Comparison of ENCODE assay signal across 8 cellular contexts in genomic region chr14:103527408-103528157, GRCh38. TPM values are rescaled to one million over a fixed set of nuclear protein-coding genes. Genes with fewer than 3 reads are reported as not detected.
DNase-seq lines count a peak whose midpoint lies in the region; ATAC-seq, FAIRE-seq and TF ChIP-seq lines count a peak whose summit lies in the region.

No MANE protein-coding gene starts in this region.

- H3K27me3 ChIP-seq in keratinocyte (ENCODE audit: control insufficient read depth, extremely low read depth, insufficient read depth, low read length) (peaks cover 12% of the 10 kb centered on the region), tibial nerve (no peaks in the 10 kb centered on the region)

- peak overlapping the region; percentile 86 for H3K9ac ChIP-seq in keratinocyte (ENCODE audit: control insufficient read depth, extremely low read depth, insufficient read depth, low read length)

- TF ChIP-seq CTCF in keratinocyte (optimal IDR thresholded peaks at IDR 0.05 in 1 of 3, IDR thresholded peaks at IDR 0.05 in 1 of 3, conservative IDR thresholded peaks at IDR 0.05 in 1 of 3; ENCODE audit: extremely low read depth in 1 of 3, insufficient read depth in 2 of 3, low read length in 3 of 3) (no peak), tibial nerve (IDR thresholded peaks at IDR 0.05) (no peak)

- WGBS in tibial nerve, 2 donors, result 73 to 76% methylated on average over 14 of the region's 14 CpGs

- peak; percentile 24 for DNase-seq in stimulated activated naive CD4-positive, alpha-beta T cell treated with Interleukin-2 at 50 U/mL for 16 hours (lab: John Stamatoyannopoulos, UW)
- DNase-seq in stimulated activated naive CD4-positive, alpha-beta T cell (lab: John Stamatoyannopoulos, UW), result no peak
- peak; percentile 44 to 58 for DNase-seq in activated T-cell treated with anti-CD3 and anti-CD28 coated beads, Interleukin-2, amount 50 U/mL, for 48 hours
- DNase-seq in keratinocyte (ENCODE audit: low read depth, low spot score) (no peak), tibial nerve (ENCODE audit: low spot score in 2 of 2) (no peak), NCI-H1092 (lab: John Stamatoyannopoulos, UW) (no peak), HUDEP-2 (lab: John Stamatoyannopoulos, UW; ENCODE audit: unreplicated experiment in 76 of 76) (no peak)

- H3K4me1 ChIP-seq in keratinocyte (ENCODE audit: control insufficient read depth, extremely low read depth, insufficient read depth, low read length) (peaks cover 32% of the 10 kb centered on the region), tibial nerve (peaks cover 0 to 71% (median 38%) of the 10 kb centered on the region in 4 donors)

- no peaks in the 10 kb centered on the region for H3K9me3 ChIP-seq in keratinocyte (ENCODE audit: control insufficient read depth, low read depth, low read length)
- H3K9me3 ChIP-seq in tibial nerve, result no peaks in the 10 kb centered on the region

- TF ChIP-seq EP300 in tibial nerve (IDR thresholded peaks at IDR 0.05), result no peak

- no peaks in the 10 kb centered on the region for H3K9me1 ChIP-seq in keratinocyte (ENCODE audit: control insufficient read depth, extremely low read depth, insufficient read depth, low read length)

- peaks cover 32% of the 10 kb centered on the region for H3K79me2 ChIP-seq in keratinocyte (ENCODE audit: control insufficient read depth, insufficient read depth, low read length)

- H3K36me3 ChIP-seq in keratinocyte (ENCODE audit: control insufficient read depth in 2 of 2, extremely low read depth in 1 of 2, insufficient read depth in 2 of 2, low read length in 2 of 2) (peaks cover 8 to 10% of the 10 kb centered on the region in 2 experiments), tibial nerve (peaks cover 0 to 23% (median 0%) of the 10 kb centered on the region in 3 donors)

- no peak overlapping the region for H2AFZ ChIP-seq in keratinocyte (ENCODE audit: control insufficient read depth, low read length)

- ATAC-seq in HG03060 (IDR thresholded peaks at IDR 0.05; ENCODE audit: low read depth, unreplicated experiment), result peak; percentile 58

- no peak for FAIRE-seq in keratinocyte (lab: Jason Lieb, UNC)

- H3K4me3 ChIP-seq in keratinocyte (ENCODE audit: control insufficient read depth in 2 of 3, extremely low read depth in 1 of 3, insufficient read depth in 2 of 3, low read depth in 1 of 3, low read length in 3 of 3) (no peak overlapping the region), tibial nerve (peak overlapping the region in 1 of 4 donors; percentile 95)

- H4K20me1 ChIP-seq in keratinocyte (ENCODE audit: control insufficient read depth, extremely low read depth, insufficient read depth, low read length), result no peaks in the 10 kb centered on the region

- dilution Hi-C loops in keratinocyte (cut with MboI; ENCODE audit: extremely low pct_ligation_motif_present, low sequenced_read_pairs), result no loop called here

- H3K27ac ChIP-seq in keratinocyte (ENCODE audit: control insufficient read depth, insufficient read depth, low read length), result peak overlapping the region; percentile 6
- peak overlapping the region; percentile 92 to 98 (median 94) for H3K27ac ChIP-seq in tibial nerve

- TF ChIP-seq POLR2A in tibial nerve (IDR thresholded peaks at IDR 0.05), result no peak

- H3K4me2 ChIP-seq in keratinocyte (ENCODE audit: control insufficient read depth, extremely low read depth, insufficient read depth, low read depth, low read length), result peak overlapping the region; percentile 92

RNA-seq across cellular contexts. Expression of gene TRMT61A, which starts 1.4 kb away (rescaled TPM):
- polyA plus RNA-seq in keratinocyte, result 4.4 to 8.9 TPM (median 5.9 TPM) in 3 replicates
- 0.64 TPM for polyA plus RNA-seq in keratinocyte (2011; ENCODE audit: low read depth)
- 3.7 and 9.9 TPM in 2 replicates for polyA plus RNA-seq in keratinocyte (2011; cell fraction: cytosol; rRNA removed)
- polyA plus RNA-seq in keratinocyte (2011; cell fraction: nucleus; rRNA removed), result 8.1 and 10.7 TPM in 2 replicates
- 5.2 and 10.0 TPM in 2 replicates for polyA plus RNA-seq in keratinocyte (2012; ENCODE audit: low replicate concordance)
- 2.1 to 5.0 TPM (median 3.2 TPM) in 3 replicates for polyA minus RNA-seq in keratinocyte
- polyA minus RNA-seq in keratinocyte (2011; cell fraction: cytosol; rRNA and poly(A)+ RNA removed), result 8.8 TPM
- polyA minus RNA-seq in keratinocyte (2011; cell fraction: nucleus; rRNA and poly(A)+ RNA removed), result 5.4 and 6.7 TPM in 2 replicates
- total RNA-seq in tibial nerve, result 10 to 100 TPM; 17.9 to 32.4 (median 22.4) TPM

RNA-seq across cellular contexts. Expression of gene CKB, which starts 5.0 kb away (rescaled TPM):
- polyA plus RNA-seq in keratinocyte, result 8.2 to 60.7 TPM (median 10.0 TPM) in 3 replicates
- polyA plus RNA-seq in keratinocyte (2011; ENCODE audit: low read depth), result 94.1 TPM
- polyA plus RNA-seq in keratinocyte (2011; cell fraction: cytosol; rRNA removed), result 15.4 and 80.5 TPM in 2 replicates
- 49.1 and 79.4 TPM in 2 replicates for polyA plus RNA-seq in keratinocyte (2011; cell fraction: nucleus; rRNA removed)
- 16.1 and 59.8 TPM in 2 replicates for polyA plus RNA-seq in keratinocyte (2012; ENCODE audit: low replicate concordance)
- polyA minus RNA-seq in keratinocyte, result 4.6 to 13.7 TPM (median 11.2 TPM) in 3 replicates
- 58.3 TPM for polyA minus RNA-seq in keratinocyte (2011; cell fraction: cytosol; rRNA and poly(A)+ RNA removed)
- 7.6 and 11.1 TPM in 2 replicates for polyA minus RNA-seq in keratinocyte (2011; cell fraction: nucleus; rRNA and poly(A)+ RNA removed)
- total RNA-seq in tibial nerve, result 100 to 1,000 TPM in 3 of 4 donors, 10 to 100 TPM in 1; 75.6 to 249 (median 141) TPM

RNA-seq across cellular contexts. Expression of gene BAG5, which starts 34.9 kb away (rescaled TPM):
- 6.9 to 14.4 TPM (median 13.8 TPM) in 3 replicates for polyA plus RNA-seq in keratinocyte
- polyA plus RNA-seq in keratinocyte (2011; ENCODE audit: low read depth), result 120 TPM
- polyA plus RNA-seq in keratinocyte (2011; cell fraction: cytosol; rRNA removed), result 9.5 and 14.2 TPM in 2 replicates
- polyA plus RNA-seq in keratinocyte (2011; cell fraction: nucleus; rRNA removed), result 16.5 and 19.6 TPM in 2 replicates
- 20.1 and 21.2 TPM in 2 replicates for polyA plus RNA-seq in keratinocyte (2012; ENCODE audit: low replicate concordance)
- polyA minus RNA-seq in keratinocyte, result 9.9 to 18.6 TPM (median 13.9 TPM) in 3 replicates
- 12.7 TPM for polyA minus RNA-seq in keratinocyte (2011; cell fraction: cytosol; rRNA and poly(A)+ RNA removed)
- 9.3 and 17.5 TPM in 2 replicates for polyA minus RNA-seq in keratinocyte (2011; cell fraction: nucleus; rRNA and poly(A)+ RNA removed)
- 10 to 100 TPM; 26.1 to 36.5 (median 31.7) TPM for total RNA-seq in tibial nerve

RNA-seq across cellular contexts. Expression of gene COA8, which starts 35.2 kb away (rescaled TPM):
- polyA plus RNA-seq in keratinocyte, result 20.6 to 26.1 TPM (median 24.8 TPM) in 3 replicates
- polyA plus RNA-seq in keratinocyte (2011; ENCODE audit: low read depth), result 35.0 TPM
- 19.4 and 29.1 TPM in 2 replicates for polyA plus RNA-seq in keratinocyte (2011; cell fraction: cytosol; rRNA removed)
- polyA plus RNA-seq in keratinocyte (2011; cell fraction: nucleus; rRNA removed), result 7.3 and 7.4 TPM in 2 replicates
- 43.4 and 43.6 TPM in 2 replicates for polyA plus RNA-seq in keratinocyte (2012; ENCODE audit: low replicate concordance)
- polyA minus RNA-seq in keratinocyte, result 5.1 to 8.4 TPM (median 7.2 TPM) in 3 replicates
- polyA minus RNA-seq in keratinocyte (2011; cell fraction: cytosol; rRNA and poly(A)+ RNA removed), result 14.8 TPM
- polyA minus RNA-seq in keratinocyte (2011; cell fraction: nucleus; rRNA and poly(A)+ RNA removed), result 3.4 and 8.8 TPM in 2 replicates
- total RNA-seq in tibial nerve, result 10 to 100 TPM in 3 of 4 donors, 1 to 10 TPM in 1; 7.2 to 31.6 (median 12.3) TPM

Comparison
In these comparisons a context has a peak if more than half of its experiments do, and no peak if none do; other contexts are left out.
1. DNase-seq: peak in stimulated activated naive CD4-positive, alpha-beta T cell treated with Interleukin-2 at 50 U/mL for 16 hours (single experiment) and activated T-cell treated with anti-CD3 and anti-CD28 coated beads, Interleukin-2, amount 50 U/mL, for 48 hours (2 of 2); none in stimulated activated naive CD4-positive, alpha-beta T cell (0 of 6), keratinocyte (single experiment), tibial nerve (0 of 2), NCI-H1092 (single experiment) and HUDEP-2 (0 of 76).